20 cellular contexts compared by ENCODE assay signal in genomic region chr2:105321875-105322646, GRCh38. TPM values are rescaled to one million over a fixed set of nuclear protein-coding genes. Genes with fewer than 3 reads are reported as not detected.
DNase-seq lines count a peak whose midpoint lies in the region; ATAC-seq and TF ChIP-seq lines count a peak whose summit lies in the region.
"Had no signal": no experiment of that assay in that cellular context is flagged by ENCODE, and none has a peak within 500 bp of the region (broad histone marks: within the 10 kb centered on the region; RNA-seq: fewer than 3 reads in every experiment).

No MANE protein-coding gene starts in this region.

- no peaks in the 10 kb centered on the region for H3K9me3 Mint-ChIP-seq in activated CD4-positive, alpha-beta T cell treated with anti-CD3 and anti-CD28 coated beads for 36 hours (ENCODE audit: low read depth)
- H3K9me3 Mint-ChIP-seq in glutamatergic neuron (ENCODE audit: unreplicated experiment): no peaks in the 10 kb centered on the region
- H3K9me3 Mint-ChIP-seq: activated B cell treated with CpG ODN at 0.5 μM for 24 hours; brain; IgD-negative memory B cell; stimulated activated naive B cell treated with anti-CD40 and anti-IgM and Interleukin-4, amounts not matched to agents 10 μg/mL and 1 μg/mL and 100 μg/mL, for 72 hours had no signal

- peaks cover 14% of the 10 kb centered on the region for H3K36me3 Mint-ChIP-seq in activated CD4-positive, alpha-beta T cell treated with anti-CD3 and anti-CD28 coated beads for 36 hours (ENCODE audit: low read depth)
- no peaks in the 10 kb centered on the region for H3K36me3 Mint-ChIP-seq in glutamatergic neuron (ENCODE audit: unreplicated experiment)

- peaks cover 49% of the 10 kb centered on the region for H3K4me1 Mint-ChIP-seq in activated CD4-positive, alpha-beta T cell treated with anti-CD3 and anti-CD28 coated beads for 36 hours
- peaks cover 7% of the 10 kb centered on the region for H3K4me1 Mint-ChIP-seq in glutamatergic neuron (ENCODE audit: low read depth, unreplicated experiment)

- POLR2A ChIA-PET in activated CD4-positive, alpha-beta T cell treated with anti-CD3 and anti-CD28 coated beads for 36 hours (lab: Charles Lee): no interaction called here

- H3K36me3 ChIP-seq in left ventricle myocardium inferior: no peaks in the 10 kb centered on the region

- no peaks in the 10 kb centered on the region for H3K27me3 ChIP-seq in left ventricle myocardium inferior (ENCODE audit: low read depth)
- H3K27me3 ChIP-seq: BLaER1 had no signal

- CTCF ChIA-PET in activated CD4-positive, alpha-beta T cell treated with anti-CD3 and anti-CD28 coated beads for 36 hours (lab: Charles Lee): interaction anchor here (1.2 to 1.5 kb wide), 3 partner anchors 9 to 29 kb away, joined by 3 to 6 read pairs (median 4); no protein-coding TSS in a partner anchor

- no peaks in the 10 kb centered on the region for H3K27me3 Mint-ChIP-seq in activated CD4-positive, alpha-beta T cell treated with anti-CD3 and anti-CD28 coated beads for 36 hours
- no peaks in the 10 kb centered on the region for H3K27me3 Mint-ChIP-seq in glutamatergic neuron (ENCODE audit: unreplicated experiment)
- H3K27me3 Mint-ChIP-seq: activated B cell treated with CpG ODN at 0.5 μM for 24 hours; brain; IgD-negative memory B cell; stimulated activated naive B cell treated with anti-CD40 and anti-IgM and Interleukin-4, amounts not matched to agents 10 μg/mL and 1 μg/mL and 100 μg/mL, for 72 hours had no signal

- peaks cover 17% of the 10 kb centered on the region for H3K4me1 ChIP-seq in left ventricle myocardium inferior

- ATAC-seq in activated CD4-positive, alpha-beta T cell treated with anti-CD3 and anti-CD28 coated beads for 36 hours: peak; percentile 69
- ATAC-seq in GM21576 (IDR thresholded peaks at IDR 0.05; ENCODE audit: unreplicated experiment): peak; percentile 39
- ATAC-seq in HG03108 (IDR thresholded peaks at IDR 0.05; ENCODE audit: unreplicated experiment): no peak
- ATAC-seq in GM19324 (IDR thresholded peaks at IDR 0.05; ENCODE audit: low FRiP score, unreplicated experiment): no peak
- ATAC-seq: esophagus mucosa had no signal

- TF ChIP-seq CTCF in glutamatergic neuron (IDR thresholded peaks at IDR 0.05; ENCODE audit: partially characterized antibody, unreplicated experiment) (no peak), left ventricle myocardium inferior (IDR thresholded peaks at IDR 0.05; ENCODE audit: borderline replicate concordance) (no peak)

- H3K27ac Mint-ChIP-seq in activated CD4-positive, alpha-beta T cell treated with anti-CD3 and anti-CD28 coated beads for 36 hours: no peak overlapping the region
- peak overlapping the region; percentile 17 for H3K27ac Mint-ChIP-seq in glutamatergic neuron (ENCODE audit: unreplicated experiment)
- H3K27ac Mint-ChIP-seq: IgD-negative memory B cell; stimulated activated naive B cell treated with anti-CD40 and anti-IgM and Interleukin-4, amounts not matched to agents 10 μg/mL and 1 μg/mL and 100 μg/mL, for 72 hours had no signal

- intact Hi-C loops in activated CD4-positive, alpha-beta T cell treated with anti-CD3 and anti-CD28 coated beads for 36 hours (cut with DNase I, micrococcal nuclease): no loop called here
- intact Hi-C loops in left ventricle myocardium inferior (cut with micrococcal nuclease): no loop called here

- no peak overlapping the region for H3K4me3 ChIP-seq in left ventricle myocardium inferior
- H3K4me3 ChIP-seq: BLaER1 had no signal

- H3K4me3 Mint-ChIP-seq in activated CD4-positive, alpha-beta T cell treated with anti-CD3 and anti-CD28 coated beads for 36 hours: no peak overlapping the region
- no peak overlapping the region for H3K4me3 Mint-ChIP-seq in glutamatergic neuron (ENCODE audit: unreplicated experiment)
- H3K4me3 Mint-ChIP-seq: activated B cell treated with CpG ODN at 0.5 μM for 24 hours, IgD-negative memory B cell had no signal

- no peak for DNase-seq in activated CD4-positive, alpha-beta T cell treated with anti-CD3 and anti-CD28 coated beads for 36 hours
- DNase-seq in activated CD4-positive, alpha-beta T cell treated with anti-CD3 and anti-CD28 coated beads for 4 hours: no peak
- DNase-seq in M059J (ENCODE audit: low read depth): peak; percentile 57
- DNase-seq in glutamatergic neuron: no peak
- no peak for DNase-seq in left ventricle myocardium inferior
- DNase-seq: activated B cell treated with CpG ODN at 0.5 μM for 24 hours; activated naive CD4-positive, alpha-beta T cell treated with Interleukin-2 at 50 U/mL for 16 hours; DMS 273 treated with DMSO at 0.1 percent for 48 hours; head of caudate nucleus; NCI-H1048; stimulated activated CD4-positive, alpha-beta T cell treated with anti-CD3 and anti-CD28 coated beads, Interleukin-12 subunit alpha, Interleukin-12 subunit beta, amount 100 ng/mL, for 4 hours; stimulated activated naive B cell treated with anti-CD40 and anti-IgM and Interleukin-4, amounts not matched to agents 10 μg/mL and 1 μg/mL and 100 μg/mL, for 72 hours had no signal

- H3K9me3 ChIP-seq in left ventricle myocardium inferior (replicated peaks): no peaks in the 10 kb centered on the region
- H3K9me3 ChIP-seq: BLaER1 had no signal

- H3K27ac ChIP-seq in left ventricle myocardium inferior (replicated peaks): no peak overlapping the region
- H3K27ac ChIP-seq: 22Rv1, BLaER1 had no signal

RNA-seq across cellular contexts. Expression of gene TGFBRAP1, which starts 7.5 kb away (rescaled TPM):
- total RNA-seq in activated CD4-positive, alpha-beta T cell treated with anti-CD3 and anti-CD28 coated beads for 36 hours: 10 to 100 TPM; 20.0 to 20.6 TPM
- total RNA-seq in M059J (2014; rRNA removed; shearing (Covaris generic)): 13.6 and 22.0 TPM in 2 replicates
- 14.9 TPM for total RNA-seq in glutamatergic neuron (ENCODE audit: unreplicated experiment)
- total RNA-seq in left ventricle myocardium inferior: 9.7 TPM

RNA-seq across cellular contexts. Expression of gene C2orf49, which starts 15.3 kb away (rescaled TPM):
- 10 to 100 TPM; 19.3 to 27.8 TPM for total RNA-seq in activated CD4-positive, alpha-beta T cell treated with anti-CD3 and anti-CD28 coated beads for 36 hours
- 19.2 and 22.0 TPM in 2 replicates for total RNA-seq in M059J (2014; rRNA removed; shearing (Covaris generic))
- total RNA-seq in glutamatergic neuron (ENCODE audit: unreplicated experiment) (10.7 TPM), left ventricle myocardium inferior (22.7 TPM)

Comparison
In these comparisons a context has a peak if more than half of its experiments do, and no peak if none do; other contexts are left out.
1. ATAC-seq: peak in activated CD4-positive, alpha-beta T cell treated with anti-CD3 and anti-CD28 coated beads for 36 hours (single experiment) and GM21576 (single experiment); none in HG03108 (single experiment) and GM19324 (single experiment).